Comparison of ENCODE assay signal across 8 cellular contexts in the genomic region with DNA sequence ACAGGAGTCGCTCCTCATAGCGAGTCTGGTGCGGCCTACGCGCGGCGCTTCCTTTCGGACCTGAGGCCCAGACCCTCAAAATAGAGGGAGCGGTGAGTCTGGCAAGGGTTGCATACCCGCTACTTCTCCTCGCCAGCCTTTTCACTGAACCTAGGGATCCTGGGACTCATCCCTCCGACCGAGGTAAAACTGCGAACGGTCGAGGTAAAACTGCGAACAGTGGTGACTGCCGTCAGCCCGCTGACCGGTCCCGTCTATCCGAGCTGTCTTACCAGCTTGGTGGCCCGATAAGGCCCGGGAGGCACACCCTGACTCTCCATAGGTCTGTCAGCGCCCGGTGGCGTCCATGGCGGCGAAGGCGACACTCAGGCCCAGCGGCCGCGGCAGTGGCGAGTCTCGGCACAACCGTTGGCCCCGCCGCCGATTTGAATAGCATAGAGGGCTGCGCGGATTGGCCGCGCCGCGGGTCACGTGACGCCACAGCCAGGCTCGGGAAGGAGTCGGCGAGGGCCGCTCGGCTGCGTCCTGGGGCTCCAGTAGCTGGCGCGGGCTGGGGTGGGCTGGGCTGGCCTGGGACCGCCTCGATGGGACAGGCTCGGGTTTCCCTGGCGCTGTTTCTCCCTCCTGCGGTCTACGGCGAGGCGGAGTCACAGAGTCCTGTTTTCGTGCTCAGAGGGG. TPM values are rescaled to one million over a fixed set of nuclear protein-coding genes. Genes with fewer than 3 reads are reported as not detected.
A peak's percentile ranks its signal among the peaks of the same experiment; 100 is the strongest.
DNase-seq lines count a peak whose midpoint lies in the region; ATAC-seq, FAIRE-seq and TF ChIP-seq lines count a peak whose summit lies in the region.

DEPDC1 (minus strand) TSS at position 403 of the 678 bp plus-strand sequence; CDS start at position 320, 83 bp downstream.

- no peaks in the 10 kb centered on the region for H3K9me3 ChIP-seq in right cardiac atrium (ENCODE audit: control insufficient read depth, low read length)
- H3K9me3 ChIP-seq in aorta (ENCODE audit: control insufficient read depth, low read length) = no peaks in the 10 kb centered on the region

- H3K27me3 ChIP-seq in right cardiac atrium (ENCODE audit: control insufficient read depth, insufficient read depth) = no peaks in the 10 kb centered on the region
- no peaks in the 10 kb centered on the region for H3K27me3 ChIP-seq in aorta (ENCODE audit: control insufficient read depth in 1 of 2, insufficient read depth in 2 of 2, low read length in 1 of 2)

- FAIRE-seq in GM12892 (lab: Jason Lieb, UNC) = peak; percentile 98

- 3% methylated on average over 64 of the region's 64 CpGs for WGBS in right cardiac atrium
- WGBS in aorta, 2 donors = 0 to 1% methylated on average over 64 of the region's 64 CpGs

- no peaks in the 10 kb centered on the region for H3K36me3 ChIP-seq in aorta (ENCODE audit: control insufficient read depth in 1 of 2, insufficient read depth in 2 of 2, low read length in 1 of 2)

- H3K4me1 ChIP-seq in right cardiac atrium (ENCODE audit: control insufficient read depth, insufficient read depth, low read length) (no peaks in the 10 kb centered on the region), aorta (ENCODE audit: control insufficient read depth in 1 of 2, insufficient read depth in 2 of 2, low read length in 2 of 2) (peaks cover 0 to 3% of the 10 kb centered on the region in 2 donors)

- DNase-seq in GM12892 (ENCODE audit: insufficient read length) (peak; percentile 75), NCI-H1436 (lab: John Stamatoyannopoulos, UW) (peak; percentile 89), amygdala (lab: John Stamatoyannopoulos, UW) (peak; percentile 33 to 93 (median 82)), right cardiac atrium (peak; percentile 96 to 99 (median 98)), putamen (ENCODE audit: low spot score) (peak; percentile 82), aorta (peak; percentile 98 to 99)

- ATAC-seq in HG02798 (IDR thresholded peaks at IDR 0.05; ENCODE audit: poor library complexity, unreplicated experiment) = peak; percentile 98
- ATAC-seq in right cardiac atrium = peak; percentile 100
- ATAC-seq in aorta (ENCODE audit: low FRiP score) = peak; percentile 100

- intact Hi-C loops in T-helper 1 cell treated with Interleukin-12 subunit alpha and Interleukin-12 subunit beta and Interleukin-4 antibody, amounts not matched to agents 30 ng/mL and 1 ng/mL, for 36 hours (cut with micrococcal nuclease) = loop anchor here (1.0 to 10.0 kb wide), 9 partner anchors 9 to 1913 kb away; partner anchors contain the start of genes DNAI4, GADD45A, LRRC7 and MIER1
- intact Hi-C loops in right cardiac atrium (cut with DNase I) = no loop called here
- intact Hi-C loops in aorta (cut with DNase I) = no loop called here

- peak; percentile 61; the same call in 1 of the 2 replicates for TF ChIP-seq POLR2A in GM12892 (IDR thresholded peaks at IDR 0.05; ENCODE audit: low read depth, low read length)

- no peak within 1 kb of the TSS for H3K27ac ChIP-seq in right cardiac atrium (ENCODE audit: low read length)
- H3K27ac ChIP-seq in aorta (ENCODE audit: low read depth in 1 of 2, low read length in 2 of 2) = no peak within 1 kb of the TSS

- H3K4me3 ChIP-seq in right cardiac atrium (ENCODE audit: low read length) = peak within 1 kb of the TSS; percentile 63
- peak within 1 kb of the TSS; percentile 57 to 82 for H3K4me3 ChIP-seq in aorta (ENCODE audit: low read length in 2 of 2)

RNA-seq across cellular contexts. Expression of gene DEPDC1, which starts in this region (rescaled TPM):
- 5.8 TPM for polyA plus RNA-seq in GM12892 (2012; ENCODE audit: missing spikeins)
- 12.5 and 13.7 TPM in 2 replicates for total RNA-seq in T-helper 1 cell treated with Interleukin-12 subunit alpha and Interleukin-12 subunit beta and Interleukin-4 antibody, amounts not matched to agents 30 ng/mL and 1 ng/mL, for 36 hours
- total RNA-seq in right cardiac atrium (under 1 TPM; 0.08 to 0.89 (median 0.44) TPM), aorta (under 1 TPM in 1 of 2 donors, not detected in 1; 0.99 TPM)
- polyA plus RNA-seq in right cardiac atrium (0.05 TPM), aorta (under 1 TPM; 0.10 to 0.25 TPM)

Comparison
In these comparisons a context has a peak if more than half of its experiments do, and no peak if none do; other contexts are left out.
1. Peak in DNase-seq, ATAC-seq and H3K4me3 ChIP-seq in right cardiac atrium; RNA of the gene not detected or under 1 TPM.
2. Peak in DNase-seq, ATAC-seq and H3K4me3 ChIP-seq in aorta; RNA of the gene not detected or under 1 TPM.